In the genomic region with DNA sequence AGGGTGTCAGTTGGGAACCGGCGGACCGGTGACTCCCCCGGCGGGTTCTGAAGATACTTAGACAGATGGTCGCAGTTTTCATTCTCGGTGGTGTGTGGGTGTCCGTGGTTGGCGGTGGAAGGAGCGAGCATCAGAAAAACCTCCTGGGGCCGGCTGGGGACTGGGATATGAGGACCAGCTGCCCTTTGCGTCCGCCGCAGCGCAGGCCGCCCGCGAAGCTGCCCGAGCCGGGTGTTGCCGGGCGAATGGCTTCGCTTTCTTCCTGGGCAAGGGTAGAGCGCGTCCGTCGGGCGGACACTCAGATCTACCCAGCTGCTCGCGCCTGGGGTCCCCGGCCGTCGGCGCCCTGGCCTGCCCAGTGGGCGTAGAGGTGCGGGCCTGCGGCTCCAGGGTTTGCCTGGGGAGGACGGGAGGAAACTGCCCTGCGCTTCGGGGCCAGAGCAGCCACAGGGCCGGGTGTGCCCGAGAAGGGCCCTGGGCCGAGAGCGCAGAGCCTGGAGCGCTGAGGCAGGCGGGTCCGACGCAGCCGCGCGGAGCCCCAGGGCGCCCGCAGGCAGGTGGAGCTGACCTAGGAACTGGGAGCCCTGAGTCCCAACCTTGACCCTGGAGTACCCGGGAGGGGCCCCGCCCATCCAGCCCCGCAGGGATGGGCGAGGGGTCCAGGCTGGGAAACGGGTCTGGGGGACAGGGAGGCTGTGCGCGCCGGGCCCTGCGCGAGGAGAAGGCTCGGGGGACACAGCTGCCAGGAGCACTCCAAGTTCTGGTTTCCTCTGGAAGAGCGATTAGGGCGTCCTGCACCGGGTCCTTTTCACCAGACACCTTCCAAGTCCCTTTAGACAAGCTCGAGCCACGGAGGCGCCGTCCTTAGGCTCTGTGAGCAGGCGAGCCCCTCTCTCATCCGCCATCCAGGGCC, we compare ENCODE assay signal across 9 cellular contexts. TPM values are rescaled to one million over a fixed set of nuclear protein-coding genes. Genes with fewer than 3 reads are reported as not detected.
DNase-seq lines count a peak whose midpoint lies in the region; ATAC-seq, FAIRE-seq and TF ChIP-seq lines count a peak whose summit lies in the region.
"Had no signal": no experiment of that assay in that cellular context is flagged by ENCODE, and none has a peak within 500 bp of the region (broad histone marks: within the 10 kb centered on the region; RNA-seq: fewer than 3 reads in every experiment).

No MANE protein-coding gene starts in this region.

- peaks cover 17% of the 10 kb centered on the region for H3K4me1 ChIP-seq in astrocyte (ENCODE audit: insufficient read depth, low read length)
- peaks cover 18% of the 10 kb centered on the region for H3K4me1 ChIP-seq in rectal smooth muscle tissue (ENCODE audit: control insufficient read depth, insufficient read depth, low read length)

- peaks cover 7% of the 10 kb centered on the region for H3K36me3 ChIP-seq in astrocyte (ENCODE audit: insufficient read depth, low read length)
- H3K36me3 ChIP-seq in rectal smooth muscle tissue (ENCODE audit: control insufficient read depth, insufficient read depth, low read length) = no peaks in the 10 kb centered on the region

- peaks cover 5% of the 10 kb centered on the region for H3K9me3 Mint-ChIP-seq in astrocyte (ENCODE audit: unreplicated experiment)
- H3K9me3 Mint-ChIP-seq: memory B cell had no signal

- H3K27me3 ChIP-seq in astrocyte (ENCODE audit: insufficient read depth, low read length) = peaks cover 3% of the 10 kb centered on the region
- no peaks in the 10 kb centered on the region for H3K27me3 ChIP-seq in rectal smooth muscle tissue (ENCODE audit: control insufficient read depth, insufficient read depth, low read length)

- H3K9me3 ChIP-seq in astrocyte (ENCODE audit: insufficient read depth, low read depth, low read length) = no peaks in the 10 kb centered on the region

- H3K79me2 ChIP-seq in astrocyte (ENCODE audit: insufficient read depth, low read length) = peaks cover 70% of the 10 kb centered on the region

- FAIRE-seq in astrocyte (lab: Jason Lieb, UNC) = no peak

- peak overlapping the region; percentile 97 for H3K4me2 ChIP-seq in astrocyte (ENCODE audit: low read length)

- peak overlapping the region; percentile 80 for H3K4me3 Mint-ChIP-seq in astrocyte (ENCODE audit: unreplicated experiment)
- H3K4me3 Mint-ChIP-seq: memory B cell had no signal

- peak overlapping the region; percentile 38 for H3K27ac ChIP-seq in astrocyte (ENCODE audit: low read depth, low read length)
- H3K27ac ChIP-seq in rectal smooth muscle tissue (ENCODE audit: low read depth, low read length) = peak overlapping the region; percentile 92

- H3K9ac ChIP-seq in astrocyte (ENCODE audit: low read length) (peak overlapping the region; percentile 83), rectal smooth muscle tissue (ENCODE audit: low read length) (no peak overlapping the region)

- peak overlapping the region; percentile 93 for H3K4me3 ChIP-seq in astrocyte (ENCODE audit: insufficient read depth, low read depth, low read length)
- peak overlapping the region; percentile 90 for H3K4me3 ChIP-seq in rectal smooth muscle tissue (ENCODE audit: low read length)

- H2AFZ ChIP-seq in astrocyte (ENCODE audit: low read depth, low read length) = peak overlapping the region; percentile 54

- H3K4me1 Mint-ChIP-seq in astrocyte (ENCODE audit: low read depth, unreplicated experiment) = no peaks in the 10 kb centered on the region
- H3K4me1 Mint-ChIP-seq: memory B cell had no signal

- peaks cover 29% of the 10 kb centered on the region for H4K20me1 ChIP-seq in astrocyte (ENCODE audit: insufficient read depth, low read length)

- peaks cover 49% of the 10 kb centered on the region for H3K27me3 Mint-ChIP-seq in astrocyte (ENCODE audit: low read depth, unreplicated experiment)

- no peak for ATAC-seq in GM21381 (IDR thresholded peaks at IDR 0.05; ENCODE audit: unreplicated experiment)

- H3K36me3 Mint-ChIP-seq in astrocyte (ENCODE audit: low read depth, unreplicated experiment) = peaks cover 1% of the 10 kb centered on the region
- H3K36me3 Mint-ChIP-seq: memory B cell had no signal

- TF ChIP-seq CTCF in astrocyte (IDR thresholded peaks at IDR 0.05; ENCODE audit: insufficient read depth, low read depth, low read length) = no peak

- H3K27ac Mint-ChIP-seq in astrocyte (ENCODE audit: unreplicated experiment) = no peak overlapping the region
- H3K27ac Mint-ChIP-seq: memory B cell had no signal

- DNase-seq in EL = peak; percentile 51
- DNase-seq in astrocyte (ENCODE audit: low read depth) = peak; percentile 44
- DNase-seq in hepatic stellate cell (ENCODE audit: low spot score) = peak; percentile 35
- no peak for DNase-seq in cerebellar nuclear complex (lab: John Stamatoyannopoulos, UW)
- no peak for DNase-seq in activated CD4-positive, CD25-positive, alpha-beta regulatory T cell (lab: John Stamatoyannopoulos, UW)
- DNase-seq in CD1c-positive myeloid dendritic cell (ENCODE audit: extremely low spot score) = no peak

RNA-seq across cellular contexts. Expression of gene TWIST2, which starts 1.3 kb away (rescaled TPM):
- 2.5 and 3.2 TPM in 2 replicates for total RNA-seq in astrocyte

Comparison
In these comparisons a context has a peak if more than half of its experiments do, and no peak if none do; other contexts are left out.
1. DNase-seq: peak in EL (single experiment), astrocyte (single experiment) and hepatic stellate cell (single experiment); none in cerebellar nuclear complex (0 of 2), activated CD4-positive, CD25-positive, alpha-beta regulatory T cell (0 of 4) and CD1c-positive myeloid dendritic cell (single experiment).